16 cellular contexts compared by ENCODE assay signal in genomic region chr17:8310601-8311123, GRCh38. TPM values are rescaled to one million over a fixed set of nuclear protein-coding genes. Genes with fewer than 3 reads are reported as not detected.
A peak's percentile ranks its signal among the peaks of the same experiment; 100 is the strongest.
DNase-seq lines count a peak whose midpoint lies in the region; ATAC-seq and TF ChIP-seq lines count a peak whose summit lies in the region.
"Had no signal": no experiment of that assay in that cellular context is flagged by ENCODE, and none has a peak within 500 bp of the region (broad histone marks: within the 10 kb centered on the region; RNA-seq: fewer than 3 reads in every experiment).

No MANE protein-coding gene starts in this region.

- H3K36me3 Mint-ChIP-seq in chondrocyte (ENCODE audit: low read depth) (no peaks in the 10 kb centered on the region), nephron progenitor cell (ENCODE audit: low read depth) (no peaks in the 10 kb centered on the region)
- no peaks in the 10 kb centered on the region for H3K36me3 Mint-ChIP-seq in activated CD4-positive, alpha-beta T cell treated with anti-CD3 and anti-CD28 coated beads, Interleukin-2, amount 10 ng/mL, durations not matched to agents 24 days and 14 days (ENCODE audit: low read depth)

- peak overlapping the region; percentile 44 to 66 (median 56) for H3K4me3 ChIP-seq in heart left ventricle
- no peak overlapping the region for H3K4me3 ChIP-seq in hepatocyte
- H3K4me3 ChIP-seq: HAP-1 had no signal

- peak; percentile 66 for DNase-seq in chondrocyte (ENCODE audit: low spot score)
- DNase-seq in heart left ventricle: peak in 4 of 5 donors; percentile 61 to 65 (median 62)
- no peak for DNase-seq in nephron progenitor cell
- DNase-seq in activated CD4-positive, alpha-beta T cell treated with anti-CD3 and anti-CD28 coated beads, Interleukin-2, amount 10 ng/mL, durations not matched to agents 24 days and 14 days: no peak
- DNase-seq in hepatocyte (ENCODE audit: low spot score): no peak
- no peak for DNase-seq in GM13977 (ENCODE audit: low spot score)
- no peak for DNase-seq in activated T-cell treated with anti-CD3 and anti-CD28 coated beads for 4 hours
- DNase-seq: activated effector memory CD4-positive, alpha-beta T cell treated with anti-CD3 and anti-CD28 coated beads, Interleukin-2, amount 50 U/mL, for 16 hours; DND-41; NCI-H2081 treated with DMSO at 0.1 percent for 48 hours; NCI-H526; stimulated activated naive CD4-positive, alpha-beta T cell; T1000 had no signal

- in situ Hi-C loops in GM13977 (cut with MboI; ENCODE audit: low pct_unique_long_range_greater_than_20kb, low sequenced_read_pairs, unreplicated experiment): no loop called here

- H3K27ac ChIP-seq in heart left ventricle: peak overlapping the region; percentile 64 to 98 (median 88)
- peak overlapping the region; percentile 17 for H3K27ac ChIP-seq in temporal lobe (ENCODE audit: low read depth, low read length)
- H3K27ac ChIP-seq in hepatocyte: no peak overlapping the region
- H3K27ac ChIP-seq: HL-60 had no signal

- H3K4me3 Mint-ChIP-seq in chondrocyte (ENCODE audit: unreplicated experiment) (no peak overlapping the region), nephron progenitor cell (no peak overlapping the region)
- H3K4me3 Mint-ChIP-seq in activated CD4-positive, alpha-beta T cell treated with anti-CD3 and anti-CD28 coated beads, Interleukin-2, amount 10 ng/mL, durations not matched to agents 24 days and 14 days: no peak overlapping the region

- no peak overlapping the region for H3K27ac Mint-ChIP-seq in chondrocyte (ENCODE audit: unreplicated experiment)
- peak overlapping the region; percentile 64 for H3K27ac Mint-ChIP-seq in nephron progenitor cell
- no peak overlapping the region for H3K27ac Mint-ChIP-seq in activated CD4-positive, alpha-beta T cell treated with anti-CD3 and anti-CD28 coated beads, Interleukin-2, amount 10 ng/mL, durations not matched to agents 24 days and 14 days

- no peaks in the 10 kb centered on the region for H3K79me2 ChIP-seq in hepatocyte

- WGBS in heart left ventricle, 4 donors: 50 to 56% (median 52%) methylated on average over 9 to 10 of the region's 10 CpGs
- WGBS in hepatocyte (ENCODE audit: low lambda C conversion rate, missing lambda C conversion rate): 75% methylated on average over 8 of the region's 10 CpGs

- H3K4me1 Mint-ChIP-seq in chondrocyte (ENCODE audit: low read depth) (peaks cover 5% of the 10 kb centered on the region), nephron progenitor cell (peaks cover 41% of the 10 kb centered on the region)
- no peaks in the 10 kb centered on the region for H3K4me1 Mint-ChIP-seq in activated CD4-positive, alpha-beta T cell treated with anti-CD3 and anti-CD28 coated beads, Interleukin-2, amount 10 ng/mL, durations not matched to agents 24 days and 14 days

- H3K9me3 ChIP-seq in heart left ventricle (no peaks in the 10 kb centered on the region), hepatocyte (ENCODE audit: low read depth) (no peaks in the 10 kb centered on the region)
- H3K9me3 ChIP-seq: HAP-1 had no signal

- no peaks in the 10 kb centered on the region for H4K20me1 ChIP-seq in hepatocyte (ENCODE audit: insufficient read depth, poor library complexity, severe bottlenecking)

- TF ChIP-seq CTCF in chondrocyte (IDR thresholded peaks at IDR 0.05) (no peak), heart left ventricle (IDR thresholded peaks at IDR 0.05) (no peak), nephron progenitor cell (IDR thresholded peaks at IDR 0.05) (no peak), hepatocyte (IDR thresholded peaks at IDR 0.05; ENCODE audit: poor library complexity) (no peak), GM13977 (IDR thresholded peaks at IDR 0.05; ENCODE audit: extremely low read depth, insufficient read depth, missing control alignments) (no peak)

- peaks cover 3 to 39% (median 9%) of the 10 kb centered on the region in 9 donors for H3K27me3 ChIP-seq in heart left ventricle
- peaks cover 29% of the 10 kb centered on the region for H3K27me3 ChIP-seq in hepatocyte

- H3K27me3 Mint-ChIP-seq in chondrocyte (ENCODE audit: low read depth) (peaks cover 31% of the 10 kb centered on the region), nephron progenitor cell (ENCODE audit: low read depth, poor library complexity) (peaks cover 41% of the 10 kb centered on the region)
- peaks cover 8% of the 10 kb centered on the region for H3K27me3 Mint-ChIP-seq in activated CD4-positive, alpha-beta T cell treated with anti-CD3 and anti-CD28 coated beads, Interleukin-2, amount 10 ng/mL, durations not matched to agents 24 days and 14 days

- peak; percentile 68 to 92 (median 71) for ATAC-seq in heart left ventricle

- no peak overlapping the region for H3K4me2 ChIP-seq in hepatocyte

- H3K9me3 Mint-ChIP-seq in chondrocyte (ENCODE audit: low read depth) (no peaks in the 10 kb centered on the region), nephron progenitor cell (no peaks in the 10 kb centered on the region)
- no peaks in the 10 kb centered on the region for H3K9me3 Mint-ChIP-seq in activated CD4-positive, alpha-beta T cell treated with anti-CD3 and anti-CD28 coated beads, Interleukin-2, amount 10 ng/mL, durations not matched to agents 24 days and 14 days

- H3K9me2 ChIP-seq in hepatocyte (replicated peaks; ENCODE audit: insufficient read depth): no peaks in the 10 kb centered on the region

- no peak for TF ChIP-seq POLR2A in heart left ventricle (IDR thresholded peaks at IDR 0.05)

- H3K4me1 ChIP-seq in heart left ventricle (peaks cover 0 to 34% (median 14%) of the 10 kb centered on the region in 12 donors), hepatocyte (ENCODE audit: insufficient read depth) (peaks cover 11% of the 10 kb centered on the region)
- H3K4me1 ChIP-seq: HAP-1 had no signal

- intact Hi-C loops in heart left ventricle (cut with DNase I): loop anchor here in 7 of 10 donors (2.0 to 10.0 kb wide), 6 partner anchors 16 to 72 kb away; partner anchors contain the start of genes KRABD2 (in 4 of the 7) and RPL26 (in 1 of the 7)
- intact Hi-C loops in activated CD4-positive, alpha-beta T cell treated with anti-CD3 and anti-CD28 coated beads, Interleukin-2, amount 10 ng/mL, durations not matched to agents 24 days and 14 days (cut with micrococcal nuclease): no loop called here

- no peak overlapping the region for H2AFZ ChIP-seq in hepatocyte

- H3K36me3 ChIP-seq in heart left ventricle (peaks cover 0 to 16% (median 0%) of the 10 kb centered on the region in 9 donors), hepatocyte (replicated peaks; ENCODE audit: insufficient read depth, low read depth) (no peaks in the 10 kb centered on the region)
- H3K36me3 ChIP-seq: HAP-1 had no signal

RNA-seq across cellular contexts. Expression of gene ARHGEF15, which starts 0.6 kb away (rescaled TPM):
- total RNA-seq in chondrocyte (not detected in 3 replicates), heart left ventricle (10 to 100 TPM; 14.3 to 40.5 (median 18.2) TPM), temporal lobe (0.98 TPM), hepatocyte (0.03 and 0.12 TPM in 2 replicates)
- polyA plus RNA-seq in heart left ventricle (10 to 100 TPM; 11.9 to 15.8 TPM), hepatocyte (0.32 TPM in 1 of 2 replicates, not detected in the other)
- total RNA-seq in activated CD4-positive, alpha-beta T cell treated with anti-CD3 and anti-CD28 coated beads, Interleukin-2, amount 10 ng/mL, durations not matched to agents 24 days and 14 days: not detected in 2 replicates

RNA-seq across cellular contexts. Expression of gene SLC25A35, which starts 15.5 kb away (rescaled TPM):
- total RNA-seq in chondrocyte (4.2 to 8.4 TPM (median 5.5 TPM) in 3 replicates), heart left ventricle (1 to 10 TPM in 8 of 9 donors, under 1 TPM in 1; 0.52 to 7.5 (median 2.1) TPM), temporal lobe (under 0.01 TPM), hepatocyte (0.52 and 1.6 TPM in 2 replicates)
- polyA plus RNA-seq in heart left ventricle (1 to 10 TPM; 2.2 to 3.9 TPM), hepatocyte (1.9 and 3.0 TPM in 2 replicates)
- 5.4 and 6.8 TPM in 2 replicates for total RNA-seq in activated CD4-positive, alpha-beta T cell treated with anti-CD3 and anti-CD28 coated beads, Interleukin-2, amount 10 ng/mL, durations not matched to agents 24 days and 14 days

RNA-seq across cellular contexts. Expression of gene RANGRF, which starts 22.2 kb away (rescaled TPM):
- total RNA-seq in chondrocyte (19.8 to 24.5 TPM (median 21.2 TPM) in 3 replicates), heart left ventricle (10 to 100 TPM; 22.3 to 33.6 (median 27.1) TPM), temporal lobe (6.9 TPM), hepatocyte (7.9 and 17.6 TPM in 2 replicates)
- polyA plus RNA-seq in heart left ventricle (10 to 100 TPM; 36.3 to 54.2 TPM), hepatocyte (41.9 and 42.5 TPM in 2 replicates)
- 57.5 and 66.3 TPM in 2 replicates for total RNA-seq in activated CD4-positive, alpha-beta T cell treated with anti-CD3 and anti-CD28 coated beads, Interleukin-2, amount 10 ng/mL, durations not matched to agents 24 days and 14 days

RNA-seq across cellular contexts. Expression of gene ODF4, which starts 29.0 kb away (rescaled TPM):
- total RNA-seq in chondrocyte (not detected in 3 replicates), heart left ventricle (not detected), temporal lobe (not detected), hepatocyte (not detected in 2 replicates)
- polyA plus RNA-seq in heart left ventricle (not detected), hepatocyte (not detected in 2 replicates)
- not detected in 2 replicates for total RNA-seq in activated CD4-positive, alpha-beta T cell treated with anti-CD3 and anti-CD28 coated beads, Interleukin-2, amount 10 ng/mL, durations not matched to agents 24 days and 14 days

Comparison
In these comparisons a context has a peak if more than half of its experiments do, and no peak if none do; other contexts are left out.
1. DNase-seq: peak in chondrocyte (single experiment) and heart left ventricle (4 of 5); none in nephron progenitor cell (single experiment), activated CD4-positive, alpha-beta T cell treated with anti-CD3 and anti-CD28 coated beads, Interleukin-2, amount 10 ng/mL, durations not matched to agents 24 days and 14 days (single experiment), hepatocyte (single experiment), GM13977 (single experiment) and activated T-cell treated with anti-CD3 and anti-CD28 coated beads for 4 hours (single experiment).